In genomic region chr4:60805500-60806313, GRCh38 we compare ENCODE assay signal across 8 cellular contexts.
DNase-seq lines count a peak whose midpoint lies in the region; ATAC-seq and TF ChIP-seq lines count a peak whose summit lies in the region.

No MANE protein-coding gene starts in this region.

- no peaks in the 10 kb centered on the region for H3K36me3 ChIP-seq in thyroid gland

- CTCF ChIA-PET in activated naive CD4-positive, alpha-beta T cell treated with anti-CD3 and anti-CD28 coated beads for 36 hours (lab: Charles Lee) = no interaction called here

- H3K27me3 Mint-ChIP-seq in activated naive CD4-positive, alpha-beta T cell treated with anti-CD3 and anti-CD28 coated beads for 36 hours (ENCODE audit: low read depth) = no peaks in the 10 kb centered on the region

- no peaks in the 10 kb centered on the region for H3K9me3 ChIP-seq in thyroid gland

- no peaks in the 10 kb centered on the region for H3K4me1 ChIP-seq in thyroid gland

- no peak for ATAC-seq in HG03280 (IDR thresholded peaks at IDR 0.05; ENCODE audit: unreplicated experiment)

- H3K4me3 ChIP-seq in thyroid gland (replicated peaks in 1 of 3) = no peak overlapping the region

- H3K27ac ChIP-seq in VCaP (no peak overlapping the region), thyroid gland (no peak overlapping the region)

- H3K4me3 Mint-ChIP-seq in activated naive CD4-positive, alpha-beta T cell treated with anti-CD3 and anti-CD28 coated beads for 36 hours = no peak overlapping the region

- H3K27me3 ChIP-seq in thyroid gland = no peaks in the 10 kb centered on the region

- intact Hi-C loops in thyroid gland (cut with DNase I) = no loop called here
- intact Hi-C loops in activated naive CD4-positive, alpha-beta T cell treated with anti-CD3 and anti-CD28 coated beads for 36 hours (cut with micrococcal nuclease) = no loop called here

- peaks cover 7% of the 10 kb centered on the region for H3K9me3 Mint-ChIP-seq in activated naive CD4-positive, alpha-beta T cell treated with anti-CD3 and anti-CD28 coated beads for 36 hours

- peak; percentile 62 for DNase-seq in Kasumi-1 (lab: John Stamatoyannopoulos, UW)
- peak; percentile 8 for DNase-seq in kidney glomerular epithelial cell (lab: John Stamatoyannopoulos, UW)
- DNase-seq in thyroid gland = no peak
- no peak for DNase-seq in NCI-H226
- no peak for DNase-seq in activated naive CD4-positive, alpha-beta T cell treated with anti-CD3 and anti-CD28 coated beads for 36 hours

- TF ChIP-seq CTCF in GM12874 (IDR thresholded peaks at IDR 0.05; ENCODE audit: insufficient read depth, low read depth, low read length) (peak; percentile 50), VCaP (conservative IDR thresholded peaks at IDR 0.05) (peak; percentile 75), thyroid gland (IDR thresholded peaks at IDR 0.05) (no peak)

- no peak for TF ChIP-seq POLR2A in thyroid gland (IDR thresholded peaks at IDR 0.05)

- no peak overlapping the region for H3K27ac Mint-ChIP-seq in activated naive CD4-positive, alpha-beta T cell treated with anti-CD3 and anti-CD28 coated beads for 36 hours

- H3K36me3 Mint-ChIP-seq in activated naive CD4-positive, alpha-beta T cell treated with anti-CD3 and anti-CD28 coated beads for 36 hours (ENCODE audit: low read depth) = no peaks in the 10 kb centered on the region

- 42 to 47% methylated on average over 6 of the region's 6 CpGs for WGBS in thyroid gland, 2 donors

- H3K4me1 Mint-ChIP-seq in activated naive CD4-positive, alpha-beta T cell treated with anti-CD3 and anti-CD28 coated beads for 36 hours (ENCODE audit: low read depth) = no peaks in the 10 kb centered on the region

Comparison
In these comparisons a context has a peak if more than half of its experiments do, and no peak if none do; other contexts are left out.
1. CTCF ChIP-seq: peak in GM12874 (single experiment) and VCaP (single experiment); none in thyroid gland (0 of 6).
2. DNase-seq: peak in Kasumi-1 (2 of 2) and kidney glomerular epithelial cell (single experiment); none in thyroid gland (0 of 2), NCI-H226 (single experiment) and activated naive CD4-positive, alpha-beta T cell treated with anti-CD3 and anti-CD28 coated beads for 36 hours (single experiment).